ENCODE assay signal across 1 cellular context in genomic region chr9:134099123-134099761, GRCh38.
A peak's percentile ranks its signal among the peaks of the same experiment; 100 is the strongest.
TF ChIP-seq lines count a peak whose summit lies in the region.

No MANE protein-coding gene starts in this region.

TF ChIP-seq in K562, 482 proteins besides CTCF, POLR2A, EP300 and RAD21 (continued from another document):
- TF ChIP-seq STAT6 (CRISPR knock-in tag; IDR thresholded peaks at IDR 0.05) = no peak
- TF ChIP-seq FIP1L1 (IDR thresholded peaks at IDR 0.05; ENCODE audit: low read depth, low read length, poor library complexity, severe bottlenecking) = no peak
- TF ChIP-seq BRCA1 (IDR thresholded peaks at IDR 0.05) = no peak
- TF ChIP-seq BRCA1 (CRISPR knock-in tag; IDR thresholded peaks at IDR 0.05) = no peak
- TF ChIP-seq ZBTB40 (IDR thresholded peaks at IDR 0.05) = no peak
- no peak for TF ChIP-seq ZBTB40 (CRISPR knock-in tag; IDR thresholded peaks at IDR 0.05)
- no peak for TF ChIP-seq PTBP1 (IDR thresholded peaks at IDR 0.05; ENCODE audit: low read depth, low read length)
- no peak for TF ChIP-seq PPARD (CRISPR knock-in tag; IDR thresholded peaks at IDR 0.05)
- TF ChIP-seq ZFP36 (IDR thresholded peaks at IDR 0.05; ENCODE audit: low read depth, low read length, partially characterized antibody) = peak; percentile 10
- no peak for TF ChIP-seq PKNOX1 (IDR thresholded peaks at IDR 0.05)
- TF ChIP-seq RB1 (IDR thresholded peaks at IDR 0.05; ENCODE audit: low read depth) = peak; percentile 37; the same call in 1 of the 2 replicates
- TF ChIP-seq RCOR1 (IDR thresholded peaks at IDR 0.05; ENCODE audit: borderline replicate concordance in 1 of 2, low read depth in 2 of 2, low read length in 2 of 2) = no peak
- TF ChIP-seq ILF3 (IDR thresholded peaks at IDR 0.05; ENCODE audit: borderline replicate concordance) = no peak
- TF ChIP-seq MYNN (IDR thresholded peaks at IDR 0.05) = no peak
- no peak for TF ChIP-seq MYNN (CRISPR knock-in tag; IDR thresholded peaks at IDR 0.05)
- TF ChIP-seq ZNF57 (CRISPR knock-in tag; IDR thresholded peaks at IDR 0.05) = 0 out of 2 replicates have a peak, but pooled peaks have one; percentile 13
- no peak for TF ChIP-seq SIRT6 (IDR thresholded peaks at IDR 0.05; ENCODE audit: low read depth, low read length)
- no peak for TF ChIP-seq MCM2 (IDR thresholded peaks at IDR 0.05; ENCODE audit: low read depth)
- no peak for TF ChIP-seq ZNF449 (CRISPR knock-in tag; IDR thresholded peaks at IDR 0.05)
- no peak for TF ChIP-seq NFE2L1 (tag; IDR thresholded peaks at IDR 0.05; ENCODE audit: borderline replicate concordance, low read depth)
- TF ChIP-seq KDM1A (IDR thresholded peaks at IDR 0.05) = no peak
- no peak for TF ChIP-seq ZNF431 (CRISPR knock-in tag; IDR thresholded peaks at IDR 0.05)
- no peak for TF ChIP-seq EHMT2 (IDR thresholded peaks at IDR 0.05)
- TF ChIP-seq RFX5 (IDR thresholded peaks at IDR 0.05; ENCODE audit: low read depth, low read length) = no peak
- TF ChIP-seq HDAC8 (tag; IDR thresholded peaks at IDR 0.05) = no peak
- TF ChIP-seq SMARCB1 (IDR thresholded peaks at IDR 0.05; ENCODE audit: insufficient read length, low read depth) = no peak
